In genomic region chr15:78399081-78399480, GRCh38 we compare ENCODE assay signal across 1 cellular context.
TF ChIP-seq lines count a peak whose summit lies in the region.

No MANE protein-coding gene starts in this region.

TF ChIP-seq in GM23338, 12 proteins besides CTCF, POLR2A, EP300 and RAD21 (continued from another document):
- TF ChIP-seq, protein P1, sequence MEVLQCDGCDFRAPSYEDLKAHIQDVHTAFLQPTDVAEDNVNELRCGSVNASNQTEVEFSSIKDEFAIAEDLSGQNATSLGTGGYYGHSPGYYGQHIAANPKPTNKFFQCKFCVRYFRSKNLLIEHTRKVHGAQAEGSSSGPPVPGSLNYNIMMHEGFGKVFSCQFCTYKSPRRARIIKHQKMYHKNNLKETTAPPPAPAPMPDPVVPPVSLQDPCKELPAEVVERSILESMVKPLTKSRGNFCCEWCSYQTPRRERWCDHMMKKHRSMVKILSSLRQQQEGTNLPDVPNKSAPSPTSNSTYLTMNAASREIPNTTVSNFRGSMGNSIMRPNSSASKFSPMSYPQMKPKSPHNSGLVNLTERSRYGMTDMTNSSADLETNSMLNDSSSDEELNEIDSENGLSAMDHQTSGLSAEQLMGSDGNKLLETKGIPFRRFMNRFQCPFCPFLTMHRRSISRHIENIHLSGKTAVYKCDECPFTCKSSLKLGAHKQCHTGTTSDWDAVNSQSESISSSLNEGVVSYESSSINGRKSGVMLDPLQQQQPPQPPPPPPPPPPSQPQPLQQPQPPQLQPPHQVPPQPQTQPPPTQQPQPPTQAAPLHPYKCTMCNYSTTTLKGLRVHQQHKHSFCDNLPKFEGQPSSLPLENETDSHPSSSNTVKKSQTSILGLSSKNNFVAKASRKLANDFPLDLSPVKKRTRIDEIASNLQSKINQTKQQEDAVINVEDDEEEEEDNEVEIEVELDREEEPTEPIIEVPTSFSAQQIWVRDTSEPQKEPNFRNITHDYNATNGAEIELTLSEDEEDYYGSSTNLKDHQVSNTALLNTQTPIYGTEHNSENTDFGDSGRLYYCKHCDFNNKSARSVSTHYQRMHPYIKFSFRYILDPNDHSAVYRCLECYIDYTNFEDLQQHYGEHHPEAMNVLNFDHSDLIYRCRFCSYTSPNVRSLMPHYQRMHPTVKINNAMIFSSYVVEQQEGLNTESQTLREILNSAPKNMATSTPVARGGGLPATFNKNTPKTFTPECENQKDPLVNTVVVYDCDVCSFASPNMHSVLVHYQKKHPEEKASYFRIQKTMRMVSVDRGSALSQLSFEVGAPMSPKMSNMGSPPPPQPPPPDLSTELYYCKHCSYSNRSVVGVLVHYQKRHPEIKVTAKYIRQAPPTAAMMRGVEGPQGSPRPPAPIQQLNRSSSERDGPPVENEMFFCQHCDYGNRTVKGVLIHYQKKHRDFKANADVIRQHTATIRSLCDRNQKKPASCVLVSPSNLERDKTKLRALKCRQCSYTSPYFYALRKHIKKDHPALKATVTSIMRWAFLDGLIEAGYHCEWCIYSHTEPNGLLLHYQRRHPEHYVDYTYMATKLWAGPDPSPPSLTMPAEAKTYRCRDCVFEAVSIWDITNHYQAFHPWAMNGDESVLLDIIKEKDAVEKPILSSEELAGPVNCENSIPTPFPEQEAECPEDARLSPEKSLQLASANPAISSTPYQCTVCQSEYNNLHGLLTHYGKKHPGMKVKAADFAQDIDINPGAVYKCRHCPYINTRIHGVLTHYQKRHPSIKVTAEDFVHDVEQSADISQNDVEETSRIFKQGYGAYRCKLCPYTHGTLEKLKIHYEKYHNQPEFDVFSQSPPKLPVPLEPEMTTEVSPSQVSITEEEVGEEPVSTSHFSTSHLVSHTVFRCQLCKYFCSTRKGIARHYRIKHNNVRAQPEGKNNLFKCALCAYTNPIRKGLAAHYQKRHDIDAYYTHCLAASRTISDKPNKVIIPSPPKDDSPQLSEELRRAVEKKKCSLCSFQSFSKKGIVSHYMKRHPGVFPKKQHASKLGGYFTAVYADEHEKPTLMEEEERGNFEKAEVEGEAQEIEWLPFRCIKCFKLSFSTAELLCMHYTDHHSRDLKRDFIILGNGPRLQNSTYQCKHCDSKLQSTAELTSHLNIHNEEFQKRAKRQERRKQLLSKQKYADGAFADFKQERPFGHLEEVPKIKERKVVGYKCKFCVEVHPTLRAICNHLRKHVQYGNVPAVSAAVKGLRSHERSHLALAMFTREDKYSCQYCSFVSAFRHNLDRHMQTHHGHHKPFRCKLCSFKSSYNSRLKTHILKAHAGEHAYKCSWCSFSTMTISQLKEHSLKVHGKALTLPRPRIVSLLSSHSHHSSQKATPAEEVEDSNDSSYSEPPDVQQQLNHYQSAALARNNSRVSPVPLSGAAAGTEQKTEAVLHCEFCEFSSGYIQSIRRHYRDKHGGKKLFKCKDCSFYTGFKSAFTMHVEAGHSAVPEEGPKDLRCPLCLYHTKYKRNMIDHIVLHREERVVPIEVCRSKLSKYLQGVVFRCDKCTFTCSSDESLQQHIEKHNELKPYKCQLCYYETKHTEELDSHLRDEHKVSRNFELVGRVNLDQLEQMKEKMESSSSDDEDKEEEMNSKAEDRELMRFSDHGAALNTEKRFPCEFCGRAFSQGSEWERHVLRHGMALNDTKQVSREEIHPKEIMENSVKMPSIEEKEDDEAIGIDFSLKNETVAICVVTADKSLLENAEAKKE (CRISPR knock-in tag; IDR thresholded peaks at IDR 0.05): no peak
- no peak for TF ChIP-seq STAT1 (IDR thresholded peaks at IDR 0.05; ENCODE audit: unreplicated experiment)
- TF ChIP-seq ZNF331 (CRISPR knock-in tag; IDR thresholded peaks at IDR 0.05; ENCODE audit: low read depth): no peak
- no peak for TF ChIP-seq EZH2phosphoT487 (IDR thresholded peaks at IDR 0.05; ENCODE audit: unreplicated experiment)
- TF ChIP-seq, protein P2, sequence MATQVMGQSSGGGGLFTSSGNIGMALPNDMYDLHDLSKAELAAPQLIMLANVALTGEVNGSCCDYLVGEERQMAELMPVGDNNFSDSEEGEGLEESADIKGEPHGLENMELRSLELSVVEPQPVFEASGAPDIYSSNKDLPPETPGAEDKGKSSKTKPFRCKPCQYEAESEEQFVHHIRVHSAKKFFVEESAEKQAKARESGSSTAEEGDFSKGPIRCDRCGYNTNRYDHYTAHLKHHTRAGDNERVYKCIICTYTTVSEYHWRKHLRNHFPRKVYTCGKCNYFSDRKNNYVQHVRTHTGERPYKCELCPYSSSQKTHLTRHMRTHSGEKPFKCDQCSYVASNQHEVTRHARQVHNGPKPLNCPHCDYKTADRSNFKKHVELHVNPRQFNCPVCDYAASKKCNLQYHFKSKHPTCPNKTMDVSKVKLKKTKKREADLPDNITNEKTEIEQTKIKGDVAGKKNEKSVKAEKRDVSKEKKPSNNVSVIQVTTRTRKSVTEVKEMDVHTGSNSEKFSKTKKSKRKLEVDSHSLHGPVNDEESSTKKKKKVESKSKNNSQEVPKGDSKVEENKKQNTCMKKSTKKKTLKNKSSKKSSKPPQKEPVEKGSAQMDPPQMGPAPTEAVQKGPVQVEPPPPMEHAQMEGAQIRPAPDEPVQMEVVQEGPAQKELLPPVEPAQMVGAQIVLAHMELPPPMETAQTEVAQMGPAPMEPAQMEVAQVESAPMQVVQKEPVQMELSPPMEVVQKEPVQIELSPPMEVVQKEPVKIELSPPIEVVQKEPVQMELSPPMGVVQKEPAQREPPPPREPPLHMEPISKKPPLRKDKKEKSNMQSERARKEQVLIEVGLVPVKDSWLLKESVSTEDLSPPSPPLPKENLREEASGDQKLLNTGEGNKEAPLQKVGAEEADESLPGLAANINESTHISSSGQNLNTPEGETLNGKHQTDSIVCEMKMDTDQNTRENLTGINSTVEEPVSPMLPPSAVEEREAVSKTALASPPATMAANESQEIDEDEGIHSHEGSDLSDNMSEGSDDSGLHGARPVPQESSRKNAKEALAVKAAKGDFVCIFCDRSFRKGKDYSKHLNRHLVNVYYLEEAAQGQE (IDR thresholded peaks at IDR 0.05; ENCODE audit: unreplicated experiment): no peak
- TF ChIP-seq CREB1 (CRISPR knock-in tag; IDR thresholded peaks at IDR 0.05; ENCODE audit: low read depth): no peak
- TF ChIP-seq POLR2AphosphoS5 (IDR thresholded peaks at IDR 0.05; ENCODE audit: low read depth): no peak
- no peak for TF ChIP-seq JUNB (IDR thresholded peaks at IDR 0.05; ENCODE audit: unreplicated experiment)
- TF ChIP-seq ZNF114 (CRISPR knock-in tag; IDR thresholded peaks at IDR 0.05): no peak
- no peak for TF ChIP-seq NANOG (IDR thresholded peaks at IDR 0.05; ENCODE audit: borderline replicate concordance)
- TF ChIP-seq ETS1 (IDR thresholded peaks at IDR 0.05): no peak
